In genomic region chr15:63600646-63601025, GRCh38 we compare ENCODE assay signal across 1 cellular context.
TF ChIP-seq lines count a peak whose summit lies in the region.

No MANE protein-coding gene starts in this region.

TF ChIP-seq in GM12878, 131 proteins besides CTCF, POLR2A, EP300 and RAD21 (continued from another document):
- TF ChIP-seq CEBPZ (IDR thresholded peaks at IDR 0.05; ENCODE audit: low read depth, low read length) (no peak), EED (IDR thresholded peaks at IDR 0.05; ENCODE audit: low read depth) (no peak; the same call in 1 of the 2 replicates), FOXK2 (IDR thresholded peaks at IDR 0.05) (no peak), HDAC6 (IDR thresholded peaks at IDR 0.05; ENCODE audit: unreplicated experiment) (no peak), NBN (IDR thresholded peaks at IDR 0.05) (no peak; the same call in 1 of the 2 replicates), MTA2 (IDR thresholded peaks at IDR 0.05; ENCODE audit: low read depth) (no peak), RUNX3 (IDR thresholded peaks at IDR 0.05; ENCODE audit: low read length) (peak; percentile 75), KDM1A (IDR thresholded peaks at IDR 0.05; ENCODE audit: borderline replicate concordance) (no peak)
